Comparison of ENCODE assay signal across 30 cellular contexts in genomic region chr2:123816203-123816602, GRCh38.
"Had no signal": no experiment of that assay in that cellular context is flagged by ENCODE, and none has a peak within 500 bp of the region (broad histone marks: within the 10 kb centered on the region; RNA-seq: fewer than 3 reads in every experiment).

No MANE protein-coding gene starts in this region.

- H3K27me3 Mint-ChIP-seq: activated B cell treated with CpG ODN at 0.5 μM for 24 hours; activated CD4-positive, alpha-beta memory T cell treated with anti-CD3 and anti-CD28 coated beads for 36 hours; activated naive CD4-positive, alpha-beta T cell treated with anti-CD3 and anti-CD28 coated beads, Interleukin-2, amount 10 ng/mL, durations not matched to agents 7 days and 5 days; activated naive CD8-positive, alpha-beta T cell treated with anti-CD3 and anti-CD28 coated beads, Interleukin-2, amount 10 ng/mL, durations not matched to agents 7 days and 5 days; activated T-cell treated with anti-CD3 and anti-CD28 coated beads, Interleukin-2, amount 50 U/mL, for 24 hours; central memory CD8-positive, alpha-beta T cell; dendritic cell treated with granulocyte-macrophage colony-stimulating factor and Interleukin-4, amounts not matched to agents 40 ng/mL and 50 ng/mL, for 4 days; T-helper 17 cell had no signal

- H3K36me3 ChIP-seq: ascending aorta, brain microvascular endothelial cell, esophagus squamous epithelium, WERI-Rb-1 had no signal

- H3K4me1 Mint-ChIP-seq: activated B cell treated with CpG ODN at 0.5 μM for 24 hours; activated naive CD4-positive, alpha-beta T cell treated with anti-CD3 and anti-CD28 coated beads, Interleukin-2, amount 10 ng/mL, durations not matched to agents 7 days and 5 days; activated naive CD8-positive, alpha-beta T cell treated with anti-CD3 and anti-CD28 coated beads, Interleukin-2, amount 10 ng/mL, durations not matched to agents 7 days and 5 days; central memory CD8-positive, alpha-beta T cell; T-helper 17 cell had no signal

- FAIRE-seq: bronchial epithelial cell, frontal cortex had no signal

- H3K4me3 Mint-ChIP-seq: activated B cell treated with CpG ODN at 0.5 μM for 24 hours; activated CD4-positive, alpha-beta memory T cell treated with anti-CD3 and anti-CD28 coated beads for 36 hours; activated naive CD4-positive, alpha-beta T cell treated with anti-CD3 and anti-CD28 coated beads, Interleukin-2, amount 10 ng/mL, durations not matched to agents 7 days and 5 days; activated naive CD8-positive, alpha-beta T cell treated with anti-CD3 and anti-CD28 coated beads, Interleukin-2, amount 10 ng/mL, durations not matched to agents 7 days and 5 days; activated T-cell treated with anti-CD3 and anti-CD28 coated beads, Interleukin-2, amount 50 U/mL, for 24 hours; activated T-cell treated with anti-CD3 and anti-CD28 coated beads, Interleukin-2, amount 50 U/mL, for 72 hours; central memory CD8-positive, alpha-beta T cell; dendritic cell treated with granulocyte-macrophage colony-stimulating factor and Interleukin-4, amounts not matched to agents 40 ng/mL and 50 ng/mL, for 4 days; T-helper 17 cell; T-helper 2 cell treated with Interferon-gamma antibody and Interleukin-4, amounts not matched to agents 5 μg/mL and 100 μg/mL, for 36 hours had no signal

- H3K9me3 ChIP-seq: ascending aorta, esophagus squamous epithelium had no signal

- H3K27me3 ChIP-seq: ascending aorta, brain microvascular endothelial cell, dorsolateral prefrontal cortex, esophagus squamous epithelium had no signal

- H3K9me3 Mint-ChIP-seq: activated B cell treated with CpG ODN at 0.5 μM for 24 hours had no signal

- H3K4me1 ChIP-seq: ascending aorta, esophagus squamous epithelium had no signal

- H3K4me3 ChIP-seq: ascending aorta, coronary artery, dorsolateral prefrontal cortex, esophagus squamous epithelium had no signal

- ATAC-seq: activated CD4-positive, CD25-positive, alpha-beta regulatory T cell treated with anti-CD3 and anti-CD28 coated beads, Interleukin-2, amount 50 U/mL, for 24 hours; activated naive CD4-positive, alpha-beta T cell treated with anti-CD3 and anti-CD28 coated beads, Interleukin-2, amount 50 U/mL, for 72 hours; activated T-cell treated with anti-CD3 and anti-CD28 coated beads, Interleukin-2, amount 50 U/mL, for 72 hours; T-helper 17 cell had no signal

- DNase-seq: activated B cell treated with CpG ODN at 0.5 μM for 24 hours; activated CD4-positive, alpha-beta memory T cell treated with anti-CD3 and anti-CD28 coated beads for 36 hours; activated CD4-positive, alpha-beta T cell treated with anti-CD3 and anti-CD28 coated beads for 48 hours; activated CD4-positive, alpha-beta T cell treated with anti-CD3 and anti-CD28 coated beads, Interleukin-2, amount 50 U/mL, for 1 hour; activated CD8-positive, alpha-beta memory T cell treated with anti-CD3 and anti-CD28 coated beads, Interleukin-2, amount 50 U/mL, for 48 hours; activated gamma-delta T cell; activated naive CD4-positive, alpha-beta T cell; activated naive CD4-positive, alpha-beta T cell treated with anti-CD3 and anti-CD28 coated beads, Interleukin-2, amount 10 ng/mL, durations not matched to agents 7 days and 5 days; activated naive CD8-positive, alpha-beta T cell treated with anti-CD3 and anti-CD28 coated beads, Interleukin-2, amount 10 ng/mL, durations not matched to agents 7 days and 5 days; activated T-cell treated with anti-CD3 and anti-CD28 coated beads for 4 hours; activated T-cell treated with anti-CD3 and anti-CD28 coated beads, Interleukin-2, amount 50 U/mL, for 24 hours; activated T-cell treated with anti-CD3 and anti-CD28 coated beads, Interleukin-2, amount 50 U/mL, for 72 hours; brain microvascular endothelial cell; dorsolateral prefrontal cortex; effector memory CD4-positive, alpha-beta T cell; esophagus squamous epithelium; head of caudate nucleus; T-helper 1 cell; T-helper 17 cell; T1000; WERI-Rb-1 had no signal

- H3K27ac Mint-ChIP-seq: activated B cell treated with CpG ODN at 0.5 μM for 24 hours; activated CD4-positive, alpha-beta memory T cell treated with anti-CD3 and anti-CD28 coated beads for 36 hours; activated naive CD4-positive, alpha-beta T cell treated with anti-CD3 and anti-CD28 coated beads, Interleukin-2, amount 10 ng/mL, durations not matched to agents 7 days and 5 days; activated naive CD4-positive, alpha-beta T cell treated with anti-CD3 and anti-CD28 coated beads, Interleukin-2, amount 50 U/mL, for 72 hours; activated naive CD8-positive, alpha-beta T cell treated with anti-CD3 and anti-CD28 coated beads, Interleukin-2, amount 10 ng/mL, durations not matched to agents 7 days and 5 days; activated T-cell treated with anti-CD3 and anti-CD28 coated beads, Interleukin-2, amount 50 U/mL, for 24 hours; activated T-cell treated with anti-CD3 and anti-CD28 coated beads, Interleukin-2, amount 50 U/mL, for 72 hours; dendritic cell treated with granulocyte-macrophage colony-stimulating factor and Interleukin-4, amounts not matched to agents 40 ng/mL and 50 ng/mL, for 4 days; T-helper 17 cell; T-helper 2 cell treated with Interferon-gamma antibody and Interleukin-4, amounts not matched to agents 5 μg/mL and 100 μg/mL, for 36 hours had no signal

- H3K36me3 Mint-ChIP-seq: activated CD4-positive, alpha-beta memory T cell treated with anti-CD3 and anti-CD28 coated beads for 36 hours; activated naive CD4-positive, alpha-beta T cell treated with anti-CD3 and anti-CD28 coated beads, Interleukin-2, amount 10 ng/mL, durations not matched to agents 7 days and 5 days; activated naive CD4-positive, alpha-beta T cell treated with anti-CD3 and anti-CD28 coated beads, Interleukin-2, amount 50 U/mL, for 72 hours; activated naive CD8-positive, alpha-beta T cell treated with anti-CD3 and anti-CD28 coated beads, Interleukin-2, amount 10 ng/mL, durations not matched to agents 7 days and 5 days had no signal
